8 cellular contexts compared by ENCODE assay signal in the genomic region with DNA sequence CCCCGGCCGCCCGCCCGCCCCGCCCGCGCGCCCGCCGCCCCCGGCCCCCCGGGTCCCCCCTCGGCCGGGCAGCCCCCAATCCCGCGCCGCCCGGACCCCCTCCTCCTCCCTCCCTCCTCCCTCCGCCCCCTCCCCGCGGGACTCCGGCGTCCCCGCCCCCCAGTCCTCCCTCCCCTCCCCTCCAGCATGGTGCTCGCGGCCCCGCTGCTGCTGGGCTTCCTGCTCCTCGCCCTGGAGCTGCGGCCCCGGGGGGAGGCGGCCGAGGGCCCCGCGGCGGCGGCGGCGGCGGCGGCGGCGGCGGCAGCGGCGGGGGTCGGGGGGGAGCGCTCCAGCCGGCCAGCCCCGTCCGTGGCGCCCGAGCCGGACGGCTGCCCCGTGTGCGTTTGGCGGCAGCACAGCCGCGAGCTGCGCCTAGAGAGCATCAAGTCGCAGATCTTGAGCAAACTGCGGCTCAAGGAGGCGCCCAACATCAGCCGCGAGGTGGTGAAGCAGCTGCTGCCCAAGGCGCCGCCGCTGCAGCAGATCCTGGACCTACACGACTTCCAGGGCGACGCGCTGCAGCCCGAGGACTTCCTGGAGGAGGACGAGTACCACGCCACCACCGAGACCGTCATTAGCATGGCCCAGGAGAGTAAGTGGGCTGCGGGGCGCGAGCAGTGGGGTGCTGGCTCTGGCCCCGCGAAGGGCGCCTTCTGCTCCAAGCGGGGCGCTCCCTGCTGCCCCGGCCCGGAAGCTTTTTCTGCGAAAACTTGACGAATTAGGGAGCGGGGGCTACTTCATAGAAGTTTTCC. TPM values are rescaled to one million over a fixed set of nuclear protein-coding genes. Genes with fewer than 3 reads are reported as not detected.
DNase-seq lines count a peak whose midpoint lies in the region; ATAC-seq, FAIRE-seq and TF ChIP-seq lines count a peak whose summit lies in the region.

No MANE protein-coding gene starts in this region.

- no peak for TF ChIP-seq CTCF in DOHH2 (IDR thresholded peaks at IDR 0.05; ENCODE audit: low read depth, low read length, poor library complexity, severe bottlenecking)
- no peak for TF ChIP-seq CTCF in breast epithelium (IDR thresholded peaks at IDR 0.05)
- TF ChIP-seq CTCF in keratinocyte (optimal IDR thresholded peaks at IDR 0.05 in 1 of 3, IDR thresholded peaks at IDR 0.05 in 1 of 3, conservative IDR thresholded peaks at IDR 0.05 in 1 of 3; ENCODE audit: extremely low read depth in 1 of 3, insufficient read depth in 2 of 3, low read length in 3 of 3): peak in 2 of 3 experiments; percentile 20 to 37

- H3K36me3 ChIP-seq in DOHH2 (ENCODE audit: control insufficient read depth, low read length) (peaks cover under 1% of the 10 kb centered on the region; the same call in 1 of the 2 replicates), breast epithelium (no peaks in the 10 kb centered on the region), keratinocyte (ENCODE audit: control insufficient read depth in 2 of 2, extremely low read depth in 1 of 2, insufficient read depth in 2 of 2, low read length in 2 of 2) (no peaks in the 10 kb centered on the region)

- H3K27me3 ChIP-seq in DOHH2 (ENCODE audit: control insufficient read depth, low read length): peaks cover 4% of the 10 kb centered on the region; the same call in 1 of the 2 replicates
- no peaks in the 10 kb centered on the region for H3K27me3 ChIP-seq in breast epithelium
- no peaks in the 10 kb centered on the region for H3K27me3 ChIP-seq in keratinocyte (ENCODE audit: control insufficient read depth, extremely low read depth, insufficient read depth, low read length)

- no peaks in the 10 kb centered on the region for H3K9me2 ChIP-seq in DOHH2 (replicated peaks; ENCODE audit: control insufficient read depth, low read length)

- TF ChIP-seq EP300 in Ishikawa (IDR thresholded peaks at IDR 0.05; ENCODE audit: borderline replicate concordance): 0 out of 2 replicates have a peak, but pooled peaks have one; percentile 32

- H3K79me2 ChIP-seq in DOHH2 (ENCODE audit: control insufficient read depth, low read length): peaks cover 19% of the 10 kb centered on the region
- H3K79me2 ChIP-seq in keratinocyte (ENCODE audit: control insufficient read depth, insufficient read depth, low read length): no peaks in the 10 kb centered on the region

- peak overlapping the region; percentile 94 for H3K4me3 Mint-ChIP-seq in T-helper 2 cell treated with Interferon-gamma antibody and Interleukin-4, amounts not matched to agents 5 μg/mL and 100 μg/mL, for 36 hours

- H3K27ac ChIP-seq in DOHH2 (ENCODE audit: low read depth, low read length) (no peak overlapping the region), breast epithelium (peak overlapping the region in 1 of 2 donors; percentile 72), keratinocyte (ENCODE audit: control insufficient read depth, insufficient read depth, low read length) (no peak overlapping the region)

- no peak for TF ChIP-seq POLR2A in breast epithelium (IDR thresholded peaks at IDR 0.05)

- H3K9ac ChIP-seq in keratinocyte (ENCODE audit: control insufficient read depth, extremely low read depth, insufficient read depth, low read length): no peak overlapping the region

- H3K27ac Mint-ChIP-seq in T-helper 2 cell treated with Interferon-gamma antibody and Interleukin-4, amounts not matched to agents 5 μg/mL and 100 μg/mL, for 36 hours: peak overlapping the region; percentile 37

- peak; percentile 60 for ATAC-seq in GM21390 (IDR thresholded peaks at IDR 0.05; ENCODE audit: unreplicated experiment)

- no peak for FAIRE-seq in keratinocyte (lab: Jason Lieb, UNC)

- DNase-seq in T-helper 2 cell treated with Interferon-gamma antibody and Interleukin-4, amounts not matched to agents 5 μg/mL and 100 μg/mL, for 36 hours (ENCODE audit: low spot score): peak; percentile 38
- DNase-seq in breast epithelium (ENCODE audit: low spot score in 2 of 2) (peak in 1 of 2 donors; percentile 54), keratinocyte (ENCODE audit: low read depth, low spot score) (no peak), OCI-M2 (lab: John Stamatoyannopoulos, UW; ENCODE audit: unreplicated experiment) (no peak)
- DNase-seq in stimulated activated CD4-positive, alpha-beta T cell treated with anti-CD3 and anti-CD28 coated beads, Interleukin-1b, Interleukin-23, amount 100 ng/mL, for 4 hours (ENCODE audit: low read depth in 2 of 2): peak; percentile 45 to 59

- H3K4me1 ChIP-seq in DOHH2 (ENCODE audit: control insufficient read depth, low read length) (peaks cover 54% of the 10 kb centered on the region), breast epithelium (peaks cover 3 to 4% of the 10 kb centered on the region in 2 donors), keratinocyte (ENCODE audit: control insufficient read depth, extremely low read depth, insufficient read depth, low read length) (peaks cover 9% of the 10 kb centered on the region)

- peak; percentile 14; the same call in 1 of the 2 replicates for TF ChIP-seq RAD21 in Ishikawa (IDR thresholded peaks at IDR 0.05; ENCODE audit: low read depth)

- H3K4me3 ChIP-seq in DOHH2 (ENCODE audit: low read length): peak overlapping the region; percentile 96
- peak overlapping the region; percentile 58 to 86 (median 62) for H3K4me3 ChIP-seq in breast epithelium
- peak overlapping the region; percentile 57 to 74 (median 72) for H3K4me3 ChIP-seq in keratinocyte (ENCODE audit: control insufficient read depth in 2 of 3, extremely low read depth in 1 of 3, insufficient read depth in 2 of 3, low read depth in 1 of 3, low read length in 3 of 3)

- H3K36me3 Mint-ChIP-seq in T-helper 2 cell treated with Interferon-gamma antibody and Interleukin-4, amounts not matched to agents 5 μg/mL and 100 μg/mL, for 36 hours (ENCODE audit: low read depth): peaks cover 4% of the 10 kb centered on the region

- H3K4me1 Mint-ChIP-seq in T-helper 2 cell treated with Interferon-gamma antibody and Interleukin-4, amounts not matched to agents 5 μg/mL and 100 μg/mL, for 36 hours (ENCODE audit: low read depth): peaks cover 41% of the 10 kb centered on the region

- no peaks in the 10 kb centered on the region for H3K9me1 ChIP-seq in keratinocyte (ENCODE audit: control insufficient read depth, extremely low read depth, insufficient read depth, low read length)

- H3K9me3 Mint-ChIP-seq in T-helper 2 cell treated with Interferon-gamma antibody and Interleukin-4, amounts not matched to agents 5 μg/mL and 100 μg/mL, for 36 hours: no peaks in the 10 kb centered on the region

- intact Hi-C loops in breast epithelium (cut with DNase I; ENCODE audit: low total_unique reads): loop anchor here (5.0 kb wide), 2 partner anchors 194 to 1381 kb away; a partner anchor contains a TSS

- H3F3A ChIP-seq in DOHH2 (ENCODE audit: control insufficient read depth, insufficient read depth): peaks cover 14% of the 10 kb centered on the region

- dilution Hi-C loops in keratinocyte (cut with MboI; ENCODE audit: extremely low pct_ligation_motif_present, low sequenced_read_pairs): no loop called here

- H3K27me3 Mint-ChIP-seq in T-helper 2 cell treated with Interferon-gamma antibody and Interleukin-4, amounts not matched to agents 5 μg/mL and 100 μg/mL, for 36 hours (ENCODE audit: low read depth): peaks cover 5% of the 10 kb centered on the region

- H4K20me1 ChIP-seq in DOHH2 (ENCODE audit: control insufficient read depth, insufficient read depth, low read depth, low read length): 0 out of 2 replicates have a peak, but pooled peaks cover 13% of the 10 kb centered on the region
- H4K20me1 ChIP-seq in keratinocyte (ENCODE audit: control insufficient read depth, extremely low read depth, insufficient read depth, low read length): no peaks in the 10 kb centered on the region

- H3K4me2 ChIP-seq in DOHH2 (ENCODE audit: low read length): peak overlapping the region; percentile 79
- H3K4me2 ChIP-seq in keratinocyte (ENCODE audit: control insufficient read depth, extremely low read depth, insufficient read depth, low read depth, low read length): peak overlapping the region; percentile 89

- H3K9me3 ChIP-seq in DOHH2 (ENCODE audit: control insufficient read depth, insufficient read depth, low read length) (no peaks in the 10 kb centered on the region), breast epithelium (no peaks in the 10 kb centered on the region), keratinocyte (ENCODE audit: control insufficient read depth, low read depth, low read length) (no peaks in the 10 kb centered on the region)

- H2AFZ ChIP-seq in keratinocyte (ENCODE audit: control insufficient read depth, low read length): peak overlapping the region; percentile 85

RNA-seq across cellular contexts. Expression of a gene that starts 0.4 kb away (rescaled TPM):
- total RNA-seq in breast epithelium: 1 to 10 TPM in 1 of 3 donors, under 1 TPM in 2; 0.64 to 1.6 (median 0.88) TPM
- 2.5 to 6.2 TPM (median 2.7 TPM) in 3 replicates for polyA plus RNA-seq in keratinocyte
- polyA plus RNA-seq in keratinocyte (2011; ENCODE audit: low read depth): 0.82 TPM
- polyA plus RNA-seq in keratinocyte (2011; cell fraction: cytosol; rRNA removed): 2.2 and 3.3 TPM in 2 replicates
- 1.9 and 2.4 TPM in 2 replicates for polyA plus RNA-seq in keratinocyte (2011; cell fraction: nucleus; rRNA removed)
- 1.2 and 9.6 TPM in 2 replicates for polyA plus RNA-seq in keratinocyte (2012; ENCODE audit: low replicate concordance)
- polyA minus RNA-seq in keratinocyte: 1.8 to 16.1 TPM (median 2.7 TPM) in 3 replicates
- 2.1 TPM for polyA minus RNA-seq in keratinocyte (2011; cell fraction: cytosol; rRNA and poly(A)+ RNA removed)
- polyA minus RNA-seq in keratinocyte (2011; cell fraction: nucleus; rRNA and poly(A)+ RNA removed): 0.42 and 1.8 TPM in 2 replicates

RNA-seq across cellular contexts. Expression of a gene that starts 14.5 kb away (rescaled TPM):
- total RNA-seq in breast epithelium: 100 to 1,000 TPM; 540 to 910 (median 777) TPM
- polyA plus RNA-seq in keratinocyte: 517 to 917 TPM (median 749 TPM) in 3 replicates
- 290 TPM for polyA plus RNA-seq in keratinocyte (2011; ENCODE audit: low read depth)
- 762 and 937 TPM in 2 replicates for polyA plus RNA-seq in keratinocyte (2011; cell fraction: cytosol; rRNA removed)
- 747 and 954 TPM in 2 replicates for polyA plus RNA-seq in keratinocyte (2011; cell fraction: nucleus; rRNA removed)
- 609 and 814 TPM in 2 replicates for polyA plus RNA-seq in keratinocyte (2012; ENCODE audit: low replicate concordance)
- polyA minus RNA-seq in keratinocyte: 130 to 440 TPM (median 416 TPM) in 3 replicates
- 361 TPM for polyA minus RNA-seq in keratinocyte (2011; cell fraction: cytosol; rRNA and poly(A)+ RNA removed)
- 155 and 221 TPM in 2 replicates for polyA minus RNA-seq in keratinocyte (2011; cell fraction: nucleus; rRNA and poly(A)+ RNA removed)

RNA-seq across cellular contexts. Expression of a gene that starts 23.1 kb away (rescaled TPM):
- total RNA-seq in breast epithelium: 10 to 100 TPM; 18.9 to 90.9 (median 21.6) TPM
- polyA plus RNA-seq in keratinocyte: 0.67 to 1.2 TPM (median 0.77 TPM) in 3 replicates
- polyA plus RNA-seq in keratinocyte (2011; ENCODE audit: low read depth): not detected
- polyA plus RNA-seq in keratinocyte (2011; cell fraction: cytosol; rRNA removed): 0.18 and 0.47 TPM in 2 replicates
- polyA plus RNA-seq in keratinocyte (2011; cell fraction: nucleus; rRNA removed): 3.4 and 5.0 TPM in 2 replicates
- 0.79 and 1.8 TPM in 2 replicates for polyA plus RNA-seq in keratinocyte (2012; ENCODE audit: low replicate concordance)
- 1.2 to 2.9 TPM (median 2.1 TPM) in 3 replicates for polyA minus RNA-seq in keratinocyte
- polyA minus RNA-seq in keratinocyte (2011; cell fraction: cytosol; rRNA and poly(A)+ RNA removed): not detected
- not detected in 2 replicates for polyA minus RNA-seq in keratinocyte (2011; cell fraction: nucleus; rRNA and poly(A)+ RNA removed)

RNA-seq across cellular contexts. Expression of a gene that starts 27.5 kb away (rescaled TPM):
- 100 to 1,000 TPM; 141 to 238 (median 162) TPM for total RNA-seq in breast epithelium
- 53.1 to 68.2 TPM (median 62.5 TPM) in 3 replicates for polyA plus RNA-seq in keratinocyte
- 27.4 TPM for polyA plus RNA-seq in keratinocyte (2011; ENCODE audit: low read depth)
- 47.9 and 70.6 TPM in 2 replicates for polyA plus RNA-seq in keratinocyte (2011; cell fraction: cytosol; rRNA removed)
- polyA plus RNA-seq in keratinocyte (2011; cell fraction: nucleus; rRNA removed): 17.0 and 20.4 TPM in 2 replicates
- 39.8 and 73.4 TPM in 2 replicates for polyA plus RNA-seq in keratinocyte (2012; ENCODE audit: low replicate concordance)
- polyA minus RNA-seq in keratinocyte: 25.8 to 32.3 TPM (median 31.8 TPM) in 3 replicates
- polyA minus RNA-seq in keratinocyte (2011; cell fraction: cytosol; rRNA and poly(A)+ RNA removed): 25.7 TPM
- polyA minus RNA-seq in keratinocyte (2011; cell fraction: nucleus; rRNA and poly(A)+ RNA removed): 5.3 and 10.4 TPM in 2 replicates

RNA-seq across cellular contexts. Expression of a gene that starts 35.6 kb away (rescaled TPM):
- total RNA-seq in breast epithelium: 100 to 1,000 TPM in 1 of 3 donors, 10 to 100 TPM in 2; 20.5 to 190 (median 33.1) TPM
- 0.04 to 0.19 TPM (median 0.07 TPM) in 3 replicates for polyA plus RNA-seq in keratinocyte
- 0.44 TPM for polyA plus RNA-seq in keratinocyte (2011; ENCODE audit: low read depth)
- polyA plus RNA-seq in keratinocyte (2011; cell fraction: cytosol; rRNA removed): 0.27 TPM in 1 of 2 replicates, not detected in the other
- polyA plus RNA-seq in keratinocyte (2011; cell fraction: nucleus; rRNA removed): 0.45 and 0.51 TPM in 2 replicates
- 0.24 and 0.95 TPM in 2 replicates for polyA plus RNA-seq in keratinocyte (2012; ENCODE audit: low replicate concordance)
- polyA minus RNA-seq in keratinocyte: 0.20 TPM in 1 of 3 replicates, not detected in the others
- polyA minus RNA-seq in keratinocyte (2011; cell fraction: cytosol; rRNA and poly(A)+ RNA removed): not detected
- not detected in 2 replicates for polyA minus RNA-seq in keratinocyte (2011; cell fraction: nucleus; rRNA and poly(A)+ RNA removed)

Comparison
In these comparisons a context has a peak if more than half of its experiments do, and no peak if none do; other contexts are left out.
1. CTCF ChIP-seq: peak in keratinocyte (2 of 3); none in DOHH2 (single experiment) and breast epithelium (0 of 3).
2. DNase-seq: peak in T-helper 2 cell treated with Interferon-gamma antibody and Interleukin-4, amounts not matched to agents 5 μg/mL and 100 μg/mL, for 36 hours (single experiment) and stimulated activated CD4-positive, alpha-beta T cell treated with anti-CD3 and anti-CD28 coated beads, Interleukin-1b, Interleukin-23, amount 100 ng/mL, for 4 hours (2 of 2); none in keratinocyte (single experiment) and OCI-M2 (single experiment).
3. Peak in every context shown above with its lines, with median percentiles within 50 percentile points of each other: H3K4me3 ChIP-seq.